Comparison of ENCODE assay signal across 8 cellular contexts in the genomic region with DNA sequence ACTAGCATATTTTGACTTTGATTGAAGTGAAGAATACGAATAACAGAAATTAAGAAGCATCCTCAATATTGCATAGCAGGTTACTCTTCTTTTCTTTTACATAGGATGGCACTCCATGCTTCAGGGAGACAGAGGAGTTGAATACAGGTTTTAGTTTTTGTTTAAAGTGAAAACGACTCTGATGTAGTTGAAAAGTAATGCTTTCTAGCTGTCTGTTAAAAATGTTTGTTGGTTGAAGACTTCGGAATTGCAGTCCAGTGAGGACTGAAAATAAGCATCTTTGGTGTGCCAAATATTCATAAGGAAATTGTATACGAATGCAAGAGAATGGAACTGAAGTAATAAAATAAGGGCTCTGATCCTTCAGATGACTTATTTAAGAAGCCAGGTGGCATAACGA. TPM values are rescaled to one million over a fixed set of nuclear protein-coding genes. Genes with fewer than 3 reads are reported as not detected.
DNase-seq lines count a peak whose midpoint lies in the region; ATAC-seq and TF ChIP-seq lines count a peak whose summit lies in the region.

No MANE protein-coding gene starts in this region.

- CTCF ChIA-PET in Caco-2 (lab: Charles Lee): no interaction called here

- H3K4me1 Mint-ChIP-seq in Caco-2 (ENCODE audit: low read depth, unreplicated experiment) (peaks cover 14% of the 10 kb centered on the region), endodermal cell (peaks cover 40% of the 10 kb centered on the region)

- H3K4me1 ChIP-seq in Caco-2 (0 out of 2 replicates have a peak, but pooled peaks cover 7% of the 10 kb centered on the region), OCI-LY3 (ENCODE audit: low read length) (peaks cover 11% of the 10 kb centered on the region), endodermal cell (ENCODE audit: control insufficient read depth, insufficient read depth, low read length) (peaks cover 13% of the 10 kb centered on the region), ovary (ENCODE audit: insufficient read depth) (no peaks in the 10 kb centered on the region), thyroid gland (peaks cover 0 to 3% of the 10 kb centered on the region in 2 donors)

- H3K27me3 ChIP-seq in Caco-2 (replicated peaks; ENCODE audit: control insufficient read depth, insufficient read depth, low read length): no peaks in the 10 kb centered on the region
- no peaks in the 10 kb centered on the region for H3K27me3 ChIP-seq in OCI-LY3 (ENCODE audit: low read depth, low read length)
- H3K27me3 ChIP-seq in endodermal cell (ENCODE audit: control insufficient read depth, insufficient read depth, low read length, poor library complexity, severe bottlenecking): peaks cover 52% of the 10 kb centered on the region
- H3K27me3 ChIP-seq in ovary: no peaks in the 10 kb centered on the region
- H3K27me3 ChIP-seq in thyroid gland: no peaks in the 10 kb centered on the region

- H3K27me3 Mint-ChIP-seq in Caco-2 (ENCODE audit: insufficient read depth, unreplicated experiment) (no peaks in the 10 kb centered on the region), endodermal cell (ENCODE audit: insufficient read depth) (peaks cover 56% of the 10 kb centered on the region)

- POLR2A ChIA-PET in Caco-2 (lab: Charles Lee): no interaction called here

- DNase-seq in Caco-2 (no peak), endodermal cell (no peak), ovary (no peak), thyroid gland (no peak), NCI-H1694 treated with DMSO at 0.1 percent for 48 hours (lab: John Stamatoyannopoulos, UW) (no peak)

- no peaks in the 10 kb centered on the region for H3K9me3 Mint-ChIP-seq in Caco-2 (ENCODE audit: unreplicated experiment)
- no peaks in the 10 kb centered on the region for H3K9me3 Mint-ChIP-seq in endodermal cell

- 43 to 58% methylated on average over 4 to 5 of the region's 5 CpGs for WGBS in endodermal cell (ENCODE audit: insufficient coverage in 1 of 2, insufficient read length in 1 of 2), 2 experiments
- WGBS in ovary, 3 donors: 11 to 17% (median 11%) methylated on average over 5 of the region's 5 CpGs
- 20 to 24% methylated on average over 5 of the region's 5 CpGs for WGBS in thyroid gland, 2 donors

- H3K36me3 ChIP-seq in Caco-2 (ENCODE audit: control insufficient read depth, insufficient read depth, low read length): no peaks in the 10 kb centered on the region
- H3K36me3 ChIP-seq in OCI-LY3 (replicated peaks; ENCODE audit: low read depth, low read length): no peaks in the 10 kb centered on the region
- no peaks in the 10 kb centered on the region for H3K36me3 ChIP-seq in endodermal cell (ENCODE audit: control insufficient read depth, insufficient read depth, low read length)
- no peaks in the 10 kb centered on the region for H3K36me3 ChIP-seq in ovary
- no peaks in the 10 kb centered on the region for H3K36me3 ChIP-seq in thyroid gland

- no peak for TF ChIP-seq CTCF in Caco-2 (IDR thresholded peaks at IDR 0.05; ENCODE audit: insufficient read depth in 1 of 2, low read depth in 1 of 2, low read length in 1 of 2, severe bottlenecking in 1 of 2, unreplicated experiment in 1 of 2)
- TF ChIP-seq CTCF in OCI-LY3 (IDR thresholded peaks at IDR 0.05; ENCODE audit: low read depth, low read length): no peak
- TF ChIP-seq CTCF in endodermal cell (conservative IDR thresholded peaks at IDR 0.05): no peak
- TF ChIP-seq CTCF in ovary (IDR thresholded peaks at IDR 0.05): no peak
- TF ChIP-seq CTCF in thyroid gland (IDR thresholded peaks at IDR 0.05): no peak

- H3K4me3 Mint-ChIP-seq in Caco-2 (ENCODE audit: unreplicated experiment) (peak overlapping the region; percentile 87), endodermal cell (peak overlapping the region; percentile 69)

- peaks cover 8% of the 10 kb centered on the region for H3K36me3 Mint-ChIP-seq in Caco-2 (ENCODE audit: insufficient read depth, unreplicated experiment)
- no peaks in the 10 kb centered on the region for H3K36me3 Mint-ChIP-seq in endodermal cell (ENCODE audit: low read depth)

- no TSS peak for BruUV-seq in Caco-2 (replicated peaks; lab: Mats Ljungman, UMichigan)

- no peaks in the 10 kb centered on the region for H4K20me1 ChIP-seq in OCI-LY3 (ENCODE audit: insufficient read depth, low read length)

- peak overlapping the region; percentile 62 for H3K9ac ChIP-seq in OCI-LY3 (ENCODE audit: low read length)
- peak overlapping the region; percentile 17 for H3K9ac ChIP-seq in endodermal cell (ENCODE audit: extremely low read depth, low read length, poor library complexity, severe bottlenecking)

- H3K27ac ChIP-seq in OCI-LY3 (ENCODE audit: low read length): no peak overlapping the region
- H3K27ac ChIP-seq in endodermal cell (ENCODE audit: low read depth, low read length): no peak overlapping the region
- no peak overlapping the region for H3K27ac ChIP-seq in ovary
- H3K27ac ChIP-seq in thyroid gland: no peak overlapping the region

- H3K79me2 ChIP-seq in OCI-LY3 (ENCODE audit: low read length): no peaks in the 10 kb centered on the region

- peak overlapping the region; percentile 98 for H2AFZ ChIP-seq in OCI-LY3 (ENCODE audit: low read depth, low read length)

- ATAC-seq in GM19035 (IDR thresholded peaks at IDR 0.05; ENCODE audit: unreplicated experiment) (no peak), GM18909 (IDR thresholded peaks at IDR 0.05; ENCODE audit: poor library complexity, unreplicated experiment) (no peak)

- intact Hi-C loops in Caco-2 (cut with micrococcal nuclease; ENCODE audit: unreplicated experiment): loop anchor here (5.0 to 10.0 kb wide), 2 partner anchors 46 to 118 kb away; no protein-coding TSS in a partner anchor
- intact Hi-C loops in ovary (cut with DNase I): loop anchor here in 1 of 4 donors (10.0 kb wide), 1 partner anchor 578 kb away; no protein-coding TSS in a partner anchor
- intact Hi-C loops in thyroid gland (cut with DNase I): no loop called here

- TF ChIP-seq POLR2A in ovary (IDR thresholded peaks at IDR 0.05): no peak
- TF ChIP-seq POLR2A in thyroid gland (IDR thresholded peaks at IDR 0.05): no peak

- H3K4me3 ChIP-seq in Caco-2 (ENCODE audit: low read depth, low read length) (peak overlapping the region; percentile 85), OCI-LY3 (ENCODE audit: low read length) (peak overlapping the region; percentile 92), endodermal cell (ENCODE audit: low read length) (peak overlapping the region; percentile 86), ovary (peak overlapping the region; percentile 53), thyroid gland (replicated peaks in 1 of 3) (peak overlapping the region in 1 of 3 donors; percentile 45)

- no peak for TF ChIP-seq EP300 in ovary (IDR thresholded peaks at IDR 0.05)

- peak overlapping the region; percentile 84 for H3K4me2 ChIP-seq in OCI-LY3 (ENCODE audit: low read length)

- peak overlapping the region; percentile 35 for H3K27ac Mint-ChIP-seq in Caco-2 (ENCODE audit: unreplicated experiment)
- no peak overlapping the region for H3K27ac Mint-ChIP-seq in endodermal cell

- H3K9me3 ChIP-seq in Caco-2 (no peaks in the 10 kb centered on the region), OCI-LY3 (ENCODE audit: insufficient read depth, low read length) (no peaks in the 10 kb centered on the region), endodermal cell (ENCODE audit: control insufficient read depth, low read length) (no peaks in the 10 kb centered on the region), ovary (no peaks in the 10 kb centered on the region), thyroid gland (no peaks in the 10 kb centered on the region)

RNA-seq across cellular contexts. Expression of gene SLC16A10, which starts 0.6 kb away (rescaled TPM):
- total RNA-seq in Caco-2 (2022): 13.6 and 14.2 TPM in 2 replicates
- 10 to 100 TPM in 1 of 2 donors, 1 to 10 TPM in 1; 8.7 to 13.8 TPM for total RNA-seq in endodermal cell
- polyA plus RNA-seq in endodermal cell (2013, experiment 1 of 2): 2.7 TPM
- 2.5 TPM for polyA plus RNA-seq in endodermal cell (2013, experiment 2 of 2)
- total RNA-seq in ovary: 10 to 100 TPM in 1 of 7 donors, 1 to 10 TPM in 6; 3.6 to 10.8 (median 4.6) TPM
- polyA plus RNA-seq in ovary: under 1 TPM; 0.80 to 0.98 TPM
- total RNA-seq in thyroid gland: 10 to 100 TPM; 18.7 to 35.8 (median 22.1) TPM
